1 cellular context compared by ENCODE assay signal in the genomic region with DNA sequence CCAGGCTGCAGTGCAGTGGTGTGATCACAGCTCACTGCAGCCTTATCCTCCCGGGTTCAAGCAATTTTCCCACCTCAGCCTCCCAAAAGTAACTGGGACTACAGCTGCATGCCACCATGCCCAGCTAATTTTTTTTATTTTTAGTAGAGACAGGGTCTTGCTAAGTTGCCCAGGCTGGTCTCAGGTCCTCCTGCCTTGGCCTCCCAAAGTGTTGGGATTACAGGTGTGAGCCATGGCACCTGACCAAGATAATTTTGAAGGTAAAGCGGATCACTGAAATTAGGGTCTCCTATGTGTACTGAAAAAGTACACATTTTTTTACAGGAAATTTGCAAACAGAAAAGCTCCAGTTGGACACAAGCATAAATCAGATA.
A peak's percentile ranks its signal among the peaks of the same experiment; 100 is the strongest.
TF ChIP-seq lines count a peak whose summit lies in the region.

No MANE protein-coding gene starts in this region.

TF ChIP-seq in HepG2, 621 proteins besides CTCF, POLR2A, EP300 and RAD21:
- TF ChIP-seq ZNF121 (CRISPR knock-in tag; IDR thresholded peaks at IDR 0.05) (peak; percentile 74; the same call in 1 of the 2 replicates), ZFP36L2 (CRISPR knock-in tag; IDR thresholded peaks at IDR 0.05) (no peak), AGO1 (IDR thresholded peaks at IDR 0.05; ENCODE audit: low read depth, low read length, poor library complexity, severe bottlenecking) (peak; percentile 8), ZNF770 (CRISPR knock-in tag; IDR thresholded peaks at IDR 0.05) (0 out of 2 replicates have a peak, but pooled peaks have one; percentile 42)
